ENCODE assay signal across 1 cellular context in the genomic region with DNA sequence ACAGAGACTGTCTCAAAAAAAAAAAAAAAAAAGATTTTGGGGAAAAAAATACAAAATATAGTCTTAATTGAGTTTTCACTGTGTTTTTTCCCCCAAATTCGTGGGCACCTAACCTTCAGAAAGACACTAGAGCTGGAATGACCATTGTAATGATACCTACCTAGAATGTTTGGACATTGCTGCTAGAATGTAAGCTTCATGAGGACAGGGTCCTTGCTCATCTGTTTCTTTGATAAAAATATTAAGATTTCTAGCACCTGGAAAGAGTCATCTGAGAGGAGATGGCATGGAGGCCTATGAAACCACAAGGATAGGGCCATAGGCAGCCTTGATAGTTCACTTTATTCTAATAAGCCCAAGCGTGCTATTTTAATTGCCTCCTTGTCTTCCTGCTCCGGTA.
TF ChIP-seq lines count a peak whose summit lies in the region.

No MANE protein-coding gene starts in this region.

TF ChIP-seq in K562, 482 proteins besides CTCF, POLR2A, EP300 and RAD21:
- TF ChIP-seq ZFX (CRISPR knock-in tag; IDR thresholded peaks at IDR 0.05) (no peak), ZNF146 (CRISPR knock-in tag; IDR thresholded peaks at IDR 0.05; ENCODE audit: unreplicated experiment) (no peak), YBX1 (IDR thresholded peaks at IDR 0.05) (no peak), SAP30 (IDR thresholded peaks at IDR 0.05; ENCODE audit: borderline replicate concordance, insufficient read depth, low read depth, low read length, poor library complexity, severe bottlenecking) (no peak), TRIM28 (IDR thresholded peaks at IDR 0.05) (0 out of 2 replicates have a peak, but pooled peaks have one; percentile 57), TGIF2 (CRISPR knock-in tag; IDR thresholded peaks at IDR 0.05) (no peak), MECOM (CRISPR knock-in tag; IDR thresholded peaks at IDR 0.05) (no peak), POLR2AphosphoS2 (IDR thresholded peaks at IDR 0.05; ENCODE audit: low read length) (no peak), SMARCA4 (IDR thresholded peaks at IDR 0.05) (no peak), U2AF1 (optimal IDR thresholded peaks at IDR 0.05; ENCODE audit: low read depth, low read length) (no peak), MYBL2 (IDR thresholded peaks at IDR 0.05; ENCODE audit: low read depth) (no peak), MYBL2 (CRISPR knock-in tag; IDR thresholded peaks at IDR 0.05; ENCODE audit: borderline replicate concordance) (no peak), MTF1 (CRISPR knock-in tag; IDR thresholded peaks at IDR 0.05; ENCODE audit: borderline replicate concordance) (no peak), HMG20B (CRISPR knock-in tag; IDR thresholded peaks at IDR 0.05) (no peak), ARHGAP35 (IDR thresholded peaks at IDR 0.05; ENCODE audit: partially characterized antibody) (no peak), TRIM24 (IDR thresholded peaks at IDR 0.05) (peak in 1 of 2 experiments; percentile 35; a peak in 1 of 4 replicates), TCF7 (IDR thresholded peaks at IDR 0.05; ENCODE audit: borderline replicate concordance) (no peak), ZNF57 (CRISPR knock-in tag; IDR thresholded peaks at IDR 0.05) (no peak), ZNF316 (IDR thresholded peaks at IDR 0.05) (peak; percentile 72), CBX3 (IDR thresholded peaks at IDR 0.05; ENCODE audit: borderline replicate concordance in 1 of 2, low read length in 2 of 2) (peak in 1 of 2 experiments; percentile 21; a peak in 1 of 3 replicates), XRCC4 (IDR thresholded peaks at IDR 0.05; ENCODE audit: extremely low read depth, insufficient read depth, insufficient read length) (no peak), ZNF282 (CRISPR knock-in tag; IDR thresholded peaks at IDR 0.05) (no peak), RBFOX2 (IDR thresholded peaks at IDR 0.05; ENCODE audit: low read depth, low read length) (no peak), NR2F6 (CRISPR knock-in tag; IDR thresholded peaks at IDR 0.05) (no peak), CBX2 (IDR thresholded peaks at IDR 0.05; ENCODE audit: insufficient read depth, low read length, poor library complexity, severe bottlenecking) (no peak), SAFB (IDR thresholded peaks at IDR 0.05; ENCODE audit: borderline replicate concordance, low read depth, low read length) (no peak)
- TF ChIP-seq, protein P1, sequence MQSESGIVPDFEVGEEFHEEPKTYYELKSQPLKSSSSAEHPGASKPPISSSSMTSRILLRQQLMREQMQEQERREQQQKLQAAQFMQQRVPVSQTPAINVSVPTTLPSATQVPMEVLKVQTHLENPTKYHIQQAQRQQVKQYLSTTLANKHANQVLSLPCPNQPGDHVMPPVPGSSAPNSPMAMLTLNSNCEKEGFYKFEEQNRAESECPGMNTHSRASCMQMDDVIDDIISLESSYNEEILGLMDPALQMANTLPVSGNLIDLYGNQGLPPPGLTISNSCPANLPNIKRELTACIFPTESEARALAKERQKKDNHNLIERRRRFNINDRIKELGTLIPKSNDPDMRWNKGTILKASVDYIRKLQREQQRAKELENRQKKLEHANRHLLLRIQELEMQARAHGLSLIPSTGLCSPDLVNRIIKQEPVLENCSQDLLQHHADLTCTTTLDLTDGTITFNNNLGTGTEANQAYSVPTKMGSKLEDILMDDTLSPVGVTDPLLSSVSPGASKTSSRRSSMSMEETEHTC (IDR thresholded peaks at IDR 0.05): no peak
- TF ChIP-seq, protein P2, sequence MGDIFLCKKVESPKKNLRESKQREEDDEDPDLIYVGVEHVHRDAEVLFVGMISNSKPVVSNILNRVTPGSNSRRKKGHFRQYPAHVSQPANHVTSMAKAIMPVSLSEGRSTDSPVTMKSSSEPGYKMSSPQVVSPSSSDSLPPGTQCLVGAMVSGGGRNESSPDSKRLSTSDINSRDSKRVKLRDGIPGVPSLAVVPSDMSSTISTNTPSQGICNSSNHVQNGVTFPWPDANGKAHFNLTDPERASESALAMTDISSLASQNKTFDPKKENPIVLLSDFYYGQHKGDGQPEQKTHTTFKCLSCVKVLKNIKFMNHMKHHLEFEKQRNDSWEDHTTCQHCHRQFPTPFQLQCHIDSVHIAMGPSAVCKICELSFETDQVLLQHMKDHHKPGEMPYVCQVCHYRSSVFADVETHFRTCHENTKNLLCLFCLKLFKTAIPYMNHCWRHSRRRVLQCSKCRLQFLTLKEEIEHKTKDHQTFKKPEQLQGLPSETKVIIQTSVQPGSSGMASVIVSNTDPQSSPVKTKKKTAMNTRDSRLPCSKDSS (IDR thresholded peaks at IDR 0.05; ENCODE audit: low read depth, partially characterized antibody): no peak
- TF ChIP-seq, protein P3, sequence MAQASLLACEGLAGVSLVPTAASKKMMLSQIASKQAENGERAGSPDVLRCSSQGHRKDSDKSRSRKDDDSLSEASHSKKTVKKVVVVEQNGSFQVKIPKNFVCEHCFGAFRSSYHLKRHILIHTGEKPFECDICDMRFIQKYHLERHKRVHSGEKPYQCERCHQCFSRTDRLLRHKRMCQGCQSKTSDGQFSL (CRISPR knock-in tag; IDR thresholded peaks at IDR 0.05): no peak
- TF ChIP-seq, protein P3 (tag; IDR thresholded peaks at IDR 0.05): no peak
TF ChIP-seq in K562: peak in this region for 4.
